ENCODE assay signal across 7 cellular contexts in the genomic region with DNA sequence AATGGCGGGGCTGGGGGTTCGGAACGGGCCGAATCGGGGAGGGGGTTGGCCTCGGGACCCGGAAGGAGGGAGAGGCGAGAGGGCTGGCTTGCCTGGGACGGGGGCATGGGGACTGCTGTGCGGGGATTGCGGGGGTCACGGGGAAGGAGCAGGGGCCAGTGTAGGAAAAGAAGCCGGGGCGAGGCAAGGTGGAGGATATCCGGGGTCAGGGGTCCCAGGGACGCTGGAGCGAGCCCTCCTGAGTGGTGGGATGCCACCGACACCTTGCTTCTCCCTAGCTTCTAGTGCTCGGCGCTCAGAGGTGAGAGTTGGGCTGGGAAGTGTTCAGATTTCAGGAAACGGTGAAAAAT. TPM values are rescaled to one million over a fixed set of nuclear protein-coding genes. Genes with fewer than 3 reads are reported as not detected.
DNase-seq lines count a peak whose midpoint lies in the region; ATAC-seq and TF ChIP-seq lines count a peak whose summit lies in the region.

No MANE protein-coding gene starts in this region.

- CTCF ChIA-PET in activated B cell treated with CpG ODN at 0.5 μM for 24 hours (lab: Charles Lee): interaction anchor here (1.0 to 1.5 kb wide), 2 partner anchors 81 to 137 kb away, joined by 3 to 8 read pairs; no protein-coding TSS in a partner anchor

- ATAC-seq in activated B cell treated with CpG ODN at 0.5 μM for 24 hours (ENCODE audit: low read depth): no peak
- no peak for ATAC-seq in stimulated activated effector memory CD8-positive, alpha-beta T cell treated with anti-CD3 and anti-CD28 coated beads, Interleukin-12 subunit alpha, Interleukin-12 subunit beta, amount 100 ng/mL, for 72 hours

- DNase-seq in HL-60 (ENCODE audit: low read depth in 1 of 2, low spot score in 1 of 2) (no peak), activated B cell treated with CpG ODN at 0.5 μM for 24 hours (no peak), HuH-7 (ENCODE audit: low spot score) (no peak), NCI-H345 treated with DMSO at 0.1 percent for 48 hours (lab: John Stamatoyannopoulos, UW; ENCODE audit: unreplicated experiment) (no peak), NCI-H526 treated with DMSO at 0.1 percent for 48 hours (lab: John Stamatoyannopoulos, UW) (no peak)
- no peak for DNase-seq in stimulated activated effector memory CD8-positive, alpha-beta T cell treated with anti-CD3 and anti-CD28 coated beads, Interleukin-12 subunit alpha, Interleukin-12 subunit beta, amount 100 ng/mL, for 72 hours (ENCODE audit: low spot score in 2 of 2)

- no peaks in the 10 kb centered on the region for H3K36me3 ChIP-seq in iPS-18a (ENCODE audit: control insufficient read depth, low read depth, low read length)

- peaks cover 3% of the 10 kb centered on the region for H3K27me3 Mint-ChIP-seq in activated B cell treated with CpG ODN at 0.5 μM for 24 hours

- H3K27ac ChIP-seq in HL-60 (replicated peaks) (no peak overlapping the region), iPS-18a (ENCODE audit: low read length) (no peak overlapping the region)

- H3K4me3 Mint-ChIP-seq in activated B cell treated with CpG ODN at 0.5 μM for 24 hours: peak overlapping the region; percentile 83
- H3K4me3 Mint-ChIP-seq in stimulated activated effector memory CD8-positive, alpha-beta T cell treated with anti-CD3 and anti-CD28 coated beads, Interleukin-12 subunit alpha, Interleukin-12 subunit beta, amount 100 ng/mL, for 72 hours: peak overlapping the region; percentile 72

- peak overlapping the region; percentile 35 for H3K9ac ChIP-seq in iPS-18a (ENCODE audit: low read length)

- H3K9me3 ChIP-seq in iPS-18a (ENCODE audit: control insufficient read depth, low read depth, low read length): no peaks in the 10 kb centered on the region

- no peaks in the 10 kb centered on the region for H3K36me3 Mint-ChIP-seq in activated B cell treated with CpG ODN at 0.5 μM for 24 hours (ENCODE audit: low read depth)
- H3K36me3 Mint-ChIP-seq in stimulated activated effector memory CD8-positive, alpha-beta T cell treated with anti-CD3 and anti-CD28 coated beads, Interleukin-12 subunit alpha, Interleukin-12 subunit beta, amount 100 ng/mL, for 72 hours: no peaks in the 10 kb centered on the region

- TF ChIP-seq CTCF in HL-60 (IDR thresholded peaks at IDR 0.05; ENCODE audit: insufficient read depth, low read length) (no peak), activated B cell treated with CpG ODN at 0.5 μM for 24 hours (IDR thresholded peaks at IDR 0.05) (no peak)

- H3K4me1 ChIP-seq in iPS-18a (ENCODE audit: control insufficient read depth, low read depth, low read length): no peaks in the 10 kb centered on the region

- peaks cover 32% of the 10 kb centered on the region for H3K4me1 Mint-ChIP-seq in activated B cell treated with CpG ODN at 0.5 μM for 24 hours
- peaks cover 41% of the 10 kb centered on the region for H3K4me1 Mint-ChIP-seq in stimulated activated effector memory CD8-positive, alpha-beta T cell treated with anti-CD3 and anti-CD28 coated beads, Interleukin-12 subunit alpha, Interleukin-12 subunit beta, amount 100 ng/mL, for 72 hours

- no peaks in the 10 kb centered on the region for H3K9me3 Mint-ChIP-seq in activated B cell treated with CpG ODN at 0.5 μM for 24 hours
- no peaks in the 10 kb centered on the region for H3K9me3 Mint-ChIP-seq in stimulated activated effector memory CD8-positive, alpha-beta T cell treated with anti-CD3 and anti-CD28 coated beads, Interleukin-12 subunit alpha, Interleukin-12 subunit beta, amount 100 ng/mL, for 72 hours

- intact Hi-C loops in activated B cell treated with CpG ODN at 0.5 μM for 24 hours (cut with micrococcal nuclease): loop anchor here (5.0 kb wide), 2 partner anchors 34 to 579 kb away; partner anchors contain the start of genes SPCS2 and XRRA1

- POLR2A ChIA-PET in activated B cell treated with CpG ODN at 0.5 μM for 24 hours (lab: Charles Lee): interaction anchor here (0.6 kb wide), 1 partner anchor 161 kb away, joined by 5 read pairs; no protein-coding TSS in a partner anchor

- H3K27me3 ChIP-seq in HL-60 (ENCODE audit: insufficient read depth, poor library complexity, severe bottlenecking) (peaks cover 40% of the 10 kb centered on the region), iPS-18a (ENCODE audit: control insufficient read depth, insufficient read depth, low read length) (peaks cover 33% of the 10 kb centered on the region)

- no peak overlapping the region for H3K27ac Mint-ChIP-seq in activated B cell treated with CpG ODN at 0.5 μM for 24 hours
- H3K27ac Mint-ChIP-seq in stimulated activated effector memory CD8-positive, alpha-beta T cell treated with anti-CD3 and anti-CD28 coated beads, Interleukin-12 subunit alpha, Interleukin-12 subunit beta, amount 100 ng/mL, for 72 hours: peak overlapping the region; percentile 70

- peak overlapping the region; percentile 69 for H3K4me3 ChIP-seq in HL-60 (replicated peaks; ENCODE audit: insufficient read depth, low read length)
- H3K4me3 ChIP-seq in iPS-18a (ENCODE audit: low read length): peak overlapping the region; percentile 70

RNA-seq across cellular contexts. Expression of gene GDPD5, which starts 0.4 kb away (rescaled TPM):
- total RNA-seq in activated B cell treated with CpG ODN at 0.5 μM for 24 hours: 22.2 and 23.9 TPM in 2 replicates

RNA-seq across cellular contexts. Expression of gene SERPINH1, which starts 35.9 kb away (rescaled TPM):
- total RNA-seq in activated B cell treated with CpG ODN at 0.5 μM for 24 hours: 4.5 and 5.6 TPM in 2 replicates
